In the genomic region with DNA sequence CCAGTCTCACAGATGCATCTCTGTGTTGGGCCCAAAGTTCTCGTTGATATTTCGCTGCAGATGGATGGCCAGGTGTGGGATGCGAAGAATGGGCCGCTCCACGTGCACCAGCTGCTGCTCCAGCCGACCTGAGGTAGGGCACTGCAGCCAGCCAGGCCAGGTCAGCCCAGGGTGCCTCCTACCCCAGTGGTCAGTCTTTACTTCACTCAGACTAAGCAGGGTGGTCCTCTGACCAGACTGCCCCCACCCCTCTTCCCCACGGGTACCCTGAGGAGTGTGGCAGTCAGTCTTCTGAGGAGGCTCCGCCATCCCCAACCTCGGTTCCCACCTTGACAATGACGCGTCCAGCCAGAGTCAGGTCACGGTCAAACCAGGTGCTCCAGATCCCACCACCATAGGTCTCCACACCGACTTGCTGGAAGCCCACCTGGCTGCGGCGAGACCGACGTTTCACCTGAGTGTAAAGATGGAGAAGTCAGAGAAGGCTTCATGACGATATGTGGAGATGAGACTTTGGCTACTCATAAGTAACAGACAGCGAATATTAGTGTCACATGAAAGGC, we compare ENCODE assay signal across 16 cellular contexts. TPM values are rescaled to one million over a fixed set of nuclear protein-coding genes. Genes with fewer than 3 reads are reported as not detected.
DNase-seq lines count a peak whose midpoint lies in the region; ATAC-seq and TF ChIP-seq lines count a peak whose summit lies in the region.
"Had no signal": no experiment of that assay in that cellular context is flagged by ENCODE, and none has a peak within 500 bp of the region (broad histone marks: within the 10 kb centered on the region; RNA-seq: fewer than 3 reads in every experiment).

No MANE protein-coding gene starts in this region.

- no peaks in the 10 kb centered on the region for H4K20me1 ChIP-seq in fibroblast of lung (ENCODE audit: control insufficient read depth, extremely low read depth, insufficient read depth, low read length)

- POLR2A ChIA-PET in T-cell (lab: Charles Lee) = no interaction called here

- H3K9me3 ChIP-seq in fibroblast of lung (ENCODE audit: control insufficient read depth, insufficient read depth, low read depth, low read length) = no peaks in the 10 kb centered on the region
- H3K9me3 ChIP-seq in spleen = peaks cover 0 to 5% (median 0%) of the 10 kb centered on the region in 8 donors
- H3K9me3 ChIP-seq: mucosa of descending colon, uterus had no signal

- H3K4me3 Mint-ChIP-seq in activated naive CD4-positive, alpha-beta T cell treated with anti-CD3 and anti-CD28 coated beads, Interleukin-2, amount 10 ng/mL, durations not matched to agents 7 days and 5 days = peak overlapping the region; percentile 96
- H3K4me3 Mint-ChIP-seq in T-cell = peak overlapping the region; percentile 91 to 94 (median 93)
- H3K4me3 Mint-ChIP-seq in HFFc6 = no peak overlapping the region

- ATAC-seq in T-cell (replicated peaks in 1 of 4) (no peak), HG03342 (IDR thresholded peaks at IDR 0.05; ENCODE audit: unreplicated experiment) (no peak)
- ATAC-seq: mucosa of descending colon had no signal

- H3K4me1 ChIP-seq in fibroblast of lung (ENCODE audit: control insufficient read depth, extremely low read depth, insufficient read depth, low read length) = peaks cover 13% of the 10 kb centered on the region
- H3K4me1 ChIP-seq in spleen = peaks cover 2 to 38% (median 20%) of the 10 kb centered on the region in 6 donors

- TF ChIP-seq POLR2A in spleen (IDR thresholded peaks at IDR 0.05) = no peak

- H3K27me3 ChIP-seq in fibroblast of lung (ENCODE audit: control insufficient read depth, insufficient read depth, low read length) (no peaks in the 10 kb centered on the region), spleen (replicated peaks in 1 of 7) (no peaks in the 10 kb centered on the region)
- H3K27me3 ChIP-seq: uterus had no signal

- H2AFZ ChIP-seq in fibroblast of lung (ENCODE audit: low read length) = no peak overlapping the region

- no peak for DNase-seq in activated naive CD4-positive, alpha-beta T cell treated with anti-CD3 and anti-CD28 coated beads, Interleukin-2, amount 10 ng/mL, durations not matched to agents 7 days and 5 days
- no peak for DNase-seq in activated naive CD4-positive, alpha-beta T cell (lab: John Stamatoyannopoulos, UW)
- DNase-seq in T-cell (no peak), fibroblast of lung (ENCODE audit: low read depth in 2 of 2) (no peak), spleen (peak; percentile 83), NCI-H1417 (lab: John Stamatoyannopoulos, UW) (no peak), HFFc6 (no peak)
- DNase-seq: erythroblast, NCI-H187, small intestine, SW 1271, uterus had no signal

- intact Hi-C loops in spleen (cut with DNase I; ENCODE audit: low total_unique reads) = no loop called here

- H3K9ac ChIP-seq in fibroblast of lung (ENCODE audit: insufficient read depth, low read length) = no peak overlapping the region

- TF ChIP-seq CTCF in fibroblast of lung (conservative IDR thresholded peaks at IDR 0.05 in 1 of 2, IDR thresholded peaks at IDR 0.05 in 1 of 2; ENCODE audit: low read depth in 1 of 2, low read length in 2 of 2) = no peak
- no peak for TF ChIP-seq CTCF in spleen (IDR thresholded peaks at IDR 0.05 in 8 of 11, conservative IDR thresholded peaks at IDR 0.05 in 3 of 11)
- TF ChIP-seq CTCF in HFFc6 (IDR thresholded peaks at IDR 0.05) = no peak

- peaks cover 34% of the 10 kb centered on the region for H3K36me3 Mint-ChIP-seq in activated naive CD4-positive, alpha-beta T cell treated with anti-CD3 and anti-CD28 coated beads, Interleukin-2, amount 10 ng/mL, durations not matched to agents 7 days and 5 days
- H3K36me3 Mint-ChIP-seq in T-cell (peaks cover 36% of the 10 kb centered on the region), HFFc6 (ENCODE audit: low read depth) (peaks cover 25% of the 10 kb centered on the region)

- H3K4me3 ChIP-seq in fibroblast of lung (replicated peaks in 1 of 4; ENCODE audit: control extremely low read depth in 1 of 4, insufficient read depth in 1 of 4, low read depth in 3 of 4, low read length in 4 of 4) = peak overlapping the region in 3 of 4 experiments; percentile 86 to 92 (median 88)
- H3K4me3 ChIP-seq in spleen = peak overlapping the region in 1 of 8 donors; percentile 84
- H3K4me3 ChIP-seq: mucosa of descending colon had no signal

- H3K27ac ChIP-seq in fibroblast of lung (ENCODE audit: insufficient read depth, low read length) (peak overlapping the region; percentile 93), spleen (peak overlapping the region in 1 of 8 donors; percentile 98)

- H3K4me2 ChIP-seq in fibroblast of lung (ENCODE audit: extremely low read depth, insufficient read depth, low read length) = peak overlapping the region; percentile 94

- peaks cover 21% of the 10 kb centered on the region for H3K4me1 Mint-ChIP-seq in activated naive CD4-positive, alpha-beta T cell treated with anti-CD3 and anti-CD28 coated beads, Interleukin-2, amount 10 ng/mL, durations not matched to agents 7 days and 5 days
- H3K4me1 Mint-ChIP-seq in T-cell = peaks cover 6 to 34% (median 28%) of the 10 kb centered on the region in 3 donors
- peaks cover 18% of the 10 kb centered on the region for H3K4me1 Mint-ChIP-seq in HFFc6 (ENCODE audit: low read depth)

- WGBS in spleen, 5 donors = 95 to 98% (median 97%) methylated on average over 14 to 19 of the region's 19 CpGs

- no peaks in the 10 kb centered on the region for H3K9me3 Mint-ChIP-seq in activated naive CD4-positive, alpha-beta T cell treated with anti-CD3 and anti-CD28 coated beads, Interleukin-2, amount 10 ng/mL, durations not matched to agents 7 days and 5 days
- H3K9me3 Mint-ChIP-seq in T-cell (no peaks in the 10 kb centered on the region), HFFc6 (no peaks in the 10 kb centered on the region)

- peak overlapping the region; percentile 96 for H3K27ac Mint-ChIP-seq in activated naive CD4-positive, alpha-beta T cell treated with anti-CD3 and anti-CD28 coated beads, Interleukin-2, amount 10 ng/mL, durations not matched to agents 7 days and 5 days
- H3K27ac Mint-ChIP-seq in T-cell (no peak overlapping the region), HFFc6 (no peak overlapping the region)

- H3K36me3 ChIP-seq in fibroblast of lung (ENCODE audit: control insufficient read depth, insufficient read depth, low read length) = peaks cover 26% of the 10 kb centered on the region
- H3K36me3 ChIP-seq in spleen = peaks cover 5 to 55% (median 53%) of the 10 kb centered on the region in 6 donors
- H3K36me3 ChIP-seq: uterus had no signal

- CTCF ChIA-PET in activated naive CD4-positive, alpha-beta T cell treated with anti-CD3 and anti-CD28 coated beads, Interleukin-2, amount 10 ng/mL, durations not matched to agents 7 days and 5 days (lab: Charles Lee) = no interaction called here
- CTCF ChIA-PET in T-cell (lab: Charles Lee) = interaction anchor here in 1 of 2 donors (0.7 kb wide), 1 partner anchor 155 kb away, joined by 5 read pairs; no protein-coding TSS in a partner anchor

- H3K79me2 ChIP-seq in fibroblast of lung (ENCODE audit: control insufficient read depth, insufficient read depth, low read length) = peaks cover 9% of the 10 kb centered on the region

- H3K27me3 Mint-ChIP-seq in activated naive CD4-positive, alpha-beta T cell treated with anti-CD3 and anti-CD28 coated beads, Interleukin-2, amount 10 ng/mL, durations not matched to agents 7 days and 5 days = peaks cover 3% of the 10 kb centered on the region
- H3K27me3 Mint-ChIP-seq in T-cell (no peaks in the 10 kb centered on the region), HFFc6 (ENCODE audit: insufficient read depth) (no peaks in the 10 kb centered on the region; the same call in 1 of the 2 replicates)

RNA-seq across cellular contexts. Expression of a gene that starts 1.7 kb away (rescaled TPM):
- 10 to 100 TPM; 73.5 to 88.8 (median 85.4) TPM for total RNA-seq in T-cell
- 69.9 and 72.5 TPM in 2 replicates for total RNA-seq in fibroblast of lung
- polyA plus RNA-seq in fibroblast of lung = 38.2 and 44.0 TPM in 2 replicates
- 66.8 and 83.2 TPM in 2 replicates for polyA plus RNA-seq in fibroblast of lung (2012)
- 137 and 218 TPM in 2 replicates for polyA minus RNA-seq in fibroblast of lung (ENCODE audit: low replicate concordance)
- 10 to 100 TPM; 46.7 to 65.8 (median 59.2) TPM for total RNA-seq in spleen
- polyA plus RNA-seq in spleen = 10 to 100 TPM; 74.4 to 92.8 (median 91.7) TPM
- total RNA-seq in HFFc6 (2021; fragmentation: NEBNext Ultra II Directional; extraction: Animal tissue kit (Norgen Biotek cat#: 25700)) = 10 to 100 TPM; 46.9 to 59.4 (median 53.0) TPM

RNA-seq across cellular contexts. Expression of a gene that starts 32.1 kb away (rescaled TPM):
- total RNA-seq in T-cell = 1 to 10 TPM in 2 of 5 donors, under 1 TPM in 1, not detected in 2; 0.98 to 1.3 (median 1.3) TPM
- 34.7 and 69.3 TPM in 2 replicates for total RNA-seq in fibroblast of lung
- polyA plus RNA-seq in fibroblast of lung = 3.8 and 11.0 TPM in 2 replicates
- 2.6 and 8.2 TPM in 2 replicates for polyA plus RNA-seq in fibroblast of lung (2012)
- polyA minus RNA-seq in fibroblast of lung (ENCODE audit: low replicate concordance) = 9.5 and 11.6 TPM in 2 replicates
- total RNA-seq in spleen = 10 to 100 TPM in 3 of 7 donors, 1 to 10 TPM in 4; 4.3 to 18.1 (median 8.3) TPM
- polyA plus RNA-seq in spleen = 10 to 100 TPM; 10.8 to 24.7 (median 14.1) TPM
- under 1 TPM in 5 of 6 experiments, not detected in 1; 0.12 to 0.37 (median 0.19) TPM for total RNA-seq in HFFc6 (2021; fragmentation: NEBNext Ultra II Directional; extraction: Animal tissue kit (Norgen Biotek cat#: 25700))

RNA-seq across cellular contexts. Expression of a gene that starts 48.6 kb away (rescaled TPM):
- 10 to 100 TPM; 13.8 to 23.9 (median 18.9) TPM for total RNA-seq in T-cell
- 13.1 and 20.1 TPM in 2 replicates for total RNA-seq in fibroblast of lung
- polyA plus RNA-seq in fibroblast of lung = 5.6 and 9.5 TPM in 2 replicates
- polyA plus RNA-seq in fibroblast of lung (2012) = 12.7 and 17.9 TPM in 2 replicates
- polyA minus RNA-seq in fibroblast of lung (ENCODE audit: low replicate concordance) = 9.4 and 19.9 TPM in 2 replicates
- 1 to 10 TPM in 6 of 7 donors, under 1 TPM in 1; 0.74 to 4.5 (median 2.3) TPM for total RNA-seq in spleen
- polyA plus RNA-seq in spleen = 1 to 10 TPM; 4.4 to 8.2 (median 4.9) TPM
- total RNA-seq in HFFc6 (2021; fragmentation: NEBNext Ultra II Directional; extraction: Animal tissue kit (Norgen Biotek cat#: 25700)) = 10 to 100 TPM; 80.9 to 89.5 (median 84.7) TPM

RNA-seq across cellular contexts. Expression of a gene that starts 53.5 kb away (rescaled TPM):
- not detected for total RNA-seq in T-cell
- total RNA-seq in fibroblast of lung = not detected in 2 replicates
- polyA plus RNA-seq in fibroblast of lung = not detected in 2 replicates
- not detected in 2 replicates for polyA plus RNA-seq in fibroblast of lung (2012)
- not detected in 2 replicates for polyA minus RNA-seq in fibroblast of lung (ENCODE audit: low replicate concordance)
- under 1 TPM in 1 of 7 donors, not detected in 6; 0.83 TPM for total RNA-seq in spleen
- polyA plus RNA-seq in spleen = not detected
- not detected for total RNA-seq in HFFc6 (2021; fragmentation: NEBNext Ultra II Directional; extraction: Animal tissue kit (Norgen Biotek cat#: 25700))
- total RNA-seq: H4, mucosa of descending colon, uterus had no signal
- polyA plus RNA-seq: BJ had no signal
